ENCODE assay signal across 10 cellular contexts in the genomic region with DNA sequence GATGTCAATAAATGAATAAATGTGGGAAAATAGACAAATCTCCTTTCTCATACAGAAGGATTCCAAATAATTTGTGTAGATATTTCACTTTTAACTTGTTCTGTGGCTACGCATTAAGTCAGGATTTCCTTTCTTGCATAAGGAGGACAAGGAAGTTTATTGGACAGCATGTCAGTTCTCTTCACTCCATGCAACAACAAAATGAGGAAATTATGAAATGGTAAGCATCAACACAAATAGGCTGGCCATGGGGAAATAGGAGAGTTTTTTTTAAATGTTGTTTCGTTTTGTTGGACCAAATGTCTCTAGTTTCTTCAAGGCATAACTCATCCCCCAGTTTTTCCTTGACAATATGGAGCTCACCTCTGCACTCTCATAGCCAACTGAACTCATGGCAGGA. TPM values are rescaled to one million over a fixed set of nuclear protein-coding genes. Genes with fewer than 3 reads are reported as not detected.
"Had no signal": no experiment of that assay in that cellular context is flagged by ENCODE, and none has a peak within 500 bp of the region (broad histone marks: within the 10 kb centered on the region; RNA-seq: fewer than 3 reads in every experiment).

No MANE protein-coding gene starts in this region.

RNA-seq across cellular contexts. Expression of a gene that starts 25.3 kb away (rescaled TPM):
- total RNA-seq: activated CD4-positive, alpha-beta memory T cell treated with anti-CD3 and anti-CD28 coated beads, Interleukin-2, amount 10 ng/mL, durations not matched to agents 7 days and 5 days; activated CD4-positive, alpha-beta T cell treated with anti-CD3 and anti-CD28 coated beads for 36 hours; activated CD8-positive, alpha-beta memory T cell treated with anti-CD3 and anti-CD28 coated beads for 36 hours; activated naive CD4-positive, alpha-beta T cell treated with anti-CD3 and anti-CD28 coated beads for 36 hours; activated T-helper 17 cell treated with anti-CD3 and anti-CD28 coated beads, Interleukin-2, amount 50 U/mL, for 72 hours; astrocyte; LHCN-M2; M059J; SJSA1; T-helper 1 cell treated with Interleukin-12 subunit alpha and Interleukin-12 subunit beta and Interleukin-4 antibody, amounts not matched to agents 30 ng/mL and 1 ng/mL, for 36 hours had no signal

RNA-seq across cellular contexts. Expression of a gene that starts 46.6 kb away (rescaled TPM):
- total RNA-seq: activated CD4-positive, alpha-beta memory T cell treated with anti-CD3 and anti-CD28 coated beads, Interleukin-2, amount 10 ng/mL, durations not matched to agents 7 days and 5 days; activated CD4-positive, alpha-beta T cell treated with anti-CD3 and anti-CD28 coated beads for 36 hours; activated CD8-positive, alpha-beta memory T cell treated with anti-CD3 and anti-CD28 coated beads for 36 hours; activated naive CD4-positive, alpha-beta T cell treated with anti-CD3 and anti-CD28 coated beads for 36 hours; activated T-helper 17 cell treated with anti-CD3 and anti-CD28 coated beads, Interleukin-2, amount 50 U/mL, for 72 hours; astrocyte; LHCN-M2; M059J; SJSA1 had no signal

RNA-seq across cellular contexts. Expression of a gene that starts 52.7 kb away (rescaled TPM):
- total RNA-seq: activated CD4-positive, alpha-beta memory T cell treated with anti-CD3 and anti-CD28 coated beads, Interleukin-2, amount 10 ng/mL, durations not matched to agents 7 days and 5 days; activated CD4-positive, alpha-beta T cell treated with anti-CD3 and anti-CD28 coated beads for 36 hours; activated CD8-positive, alpha-beta memory T cell treated with anti-CD3 and anti-CD28 coated beads for 36 hours; activated naive CD4-positive, alpha-beta T cell treated with anti-CD3 and anti-CD28 coated beads for 36 hours; activated T-helper 17 cell treated with anti-CD3 and anti-CD28 coated beads, Interleukin-2, amount 50 U/mL, for 72 hours; astrocyte; LHCN-M2; M059J; SJSA1; T-helper 1 cell treated with Interleukin-12 subunit alpha and Interleukin-12 subunit beta and Interleukin-4 antibody, amounts not matched to agents 30 ng/mL and 1 ng/mL, for 36 hours had no signal
